14 cellular contexts compared by ENCODE assay signal in genomic region chr6:7448232-7448631, GRCh38. TPM values are rescaled to one million over a fixed set of nuclear protein-coding genes. Genes with fewer than 3 reads are reported as not detected.
DNase-seq lines count a peak whose midpoint lies in the region; FAIRE-seq and TF ChIP-seq lines count a peak whose summit lies in the region.
"Had no signal": no experiment of that assay in that cellular context is flagged by ENCODE, and none has a peak within 500 bp of the region (broad histone marks: within the 10 kb centered on the region; RNA-seq: fewer than 3 reads in every experiment).

No MANE protein-coding gene starts in this region.

- H3K36me3 ChIP-seq in astrocyte (ENCODE audit: insufficient read depth, low read length) (no peaks in the 10 kb centered on the region), esophagus squamous epithelium (no peaks in the 10 kb centered on the region), neuronal stem cell (replicated peaks in 1 of 2; ENCODE audit: control insufficient read depth in 2 of 2, insufficient read depth in 2 of 2, low read length in 2 of 2) (no peaks in the 10 kb centered on the region)

- H3K27ac Mint-ChIP-seq in astrocyte (ENCODE audit: unreplicated experiment) = no peak overlapping the region
- H3K27ac Mint-ChIP-seq: HFFc6 had no signal

- no peaks in the 10 kb centered on the region for H3K9me3 ChIP-seq in astrocyte (ENCODE audit: insufficient read depth, low read depth, low read length)
- no peaks in the 10 kb centered on the region for H3K9me3 ChIP-seq in esophagus squamous epithelium
- no peaks in the 10 kb centered on the region for H3K9me3 ChIP-seq in neuronal stem cell (replicated peaks in 1 of 2; ENCODE audit: control insufficient read depth in 2 of 2, insufficient read depth in 1 of 2, low read depth in 1 of 2, low read length in 2 of 2)

- WGBS in esophagus squamous epithelium, 2 donors = 82% methylated on average over 4 to 6 of the region's 6 CpGs
- no CpG with 5 or more reads among the region's 6 CpGs for WGBS in neuronal stem cell (ENCODE audit: extremely low coverage in 2 of 2, insufficient read length in 2 of 2, insufficient replicate concordance in 1 of 2), 2 donors

- H3K36me3 Mint-ChIP-seq in astrocyte (ENCODE audit: low read depth, unreplicated experiment) = no peaks in the 10 kb centered on the region
- H3K36me3 Mint-ChIP-seq: CD14-positive monocyte had no signal

- no peak overlapping the region for H4K91ac ChIP-seq in neuronal stem cell (ENCODE audit: low read depth, low read length, poor library complexity)

- H3K4me3 ChIP-seq in astrocyte (ENCODE audit: insufficient read depth, low read depth, low read length) (no peak overlapping the region), esophagus squamous epithelium (no peak overlapping the region), neuronal stem cell (ENCODE audit: low read length in 2 of 2) (peak overlapping the region in 1 of 2 donors; percentile 10), dorsolateral prefrontal cortex (no peak overlapping the region)

- H2AFZ ChIP-seq in astrocyte (ENCODE audit: low read depth, low read length) (no peak overlapping the region), neuronal stem cell (ENCODE audit: low read length) (no peak overlapping the region)

- no peak overlapping the region for H4K8ac ChIP-seq in neuronal stem cell (ENCODE audit: low read depth, low read length)

- TF ChIP-seq CTCF in astrocyte (IDR thresholded peaks at IDR 0.05; ENCODE audit: insufficient read depth, low read depth, low read length) = no peak
- TF ChIP-seq CTCF in esophagus squamous epithelium (IDR thresholded peaks at IDR 0.05) = no peak
- TF ChIP-seq CTCF in dorsolateral prefrontal cortex (IDR thresholded peaks at IDR 0.05 in 54 of 56, conservative IDR thresholded peaks at IDR 0.05 in 2 of 56; ENCODE audit: low read depth in 1 of 56, partially characterized antibody in 56 of 56) = no peak

- peaks cover 2% of the 10 kb centered on the region for H3K27me3 Mint-ChIP-seq in astrocyte (ENCODE audit: low read depth, unreplicated experiment)

- H3K23ac ChIP-seq in neuronal stem cell (ENCODE audit: low read depth, low read length, poor library complexity) = no peak overlapping the region

- peak overlapping the region; percentile 11 for H3K4me3 Mint-ChIP-seq in astrocyte (ENCODE audit: unreplicated experiment)
- H3K4me3 Mint-ChIP-seq: CD14-positive monocyte, HFFc6 had no signal

- H3K4me1 ChIP-seq in astrocyte (ENCODE audit: insufficient read depth, low read length) (peaks cover 13% of the 10 kb centered on the region), esophagus squamous epithelium (peaks cover 3 to 48% (median 10%) of the 10 kb centered on the region in 3 donors), neuronal stem cell (ENCODE audit: control insufficient read depth in 2 of 2, insufficient read depth in 1 of 2, low read depth in 1 of 2, low read length in 2 of 2) (peaks cover 3 to 13% of the 10 kb centered on the region in 2 donors)

- H3K4me2 ChIP-seq in astrocyte (ENCODE audit: low read length) (no peak overlapping the region), neuronal stem cell (ENCODE audit: insufficient read depth, low read length, poor library complexity, severe bottlenecking) (no peak overlapping the region)

- intact Hi-C loops in esophagus squamous epithelium (cut with DNase I) (no loop called here), dorsolateral prefrontal cortex (cut with DNase I) (no loop called here)

- no peak for DNase-seq in astrocyte (ENCODE audit: low read depth)
- no peak for DNase-seq in esophagus squamous epithelium (lab: John Stamatoyannopoulos, UW)
- DNase-seq in neuronal stem cell (ENCODE audit: low spot score) = no peak
- DNase-seq in effector CD4-positive, alpha-beta T cell = no peak
- DNase-seq in NCI-H2196 (lab: John Stamatoyannopoulos, UW; ENCODE audit: unreplicated experiment) = no peak
- no peak for DNase-seq in dorsolateral prefrontal cortex
- DNase-seq: Calu3, DMS 273 treated with DMSO at 0.1 percent for 48 hours, HCEC 1CT, HFFc6 had no signal

- H3K14ac ChIP-seq in neuronal stem cell (ENCODE audit: low read length) = no peak overlapping the region

- H3K9ac ChIP-seq in astrocyte (ENCODE audit: low read length) = no peak overlapping the region
- H3K9ac ChIP-seq in neuronal stem cell (ENCODE audit: low read depth, low read length, poor library complexity) = no peak overlapping the region

- no peaks in the 10 kb centered on the region for H3K79me1 ChIP-seq in neuronal stem cell (ENCODE audit: low read depth, low read length)

- H2BK15ac ChIP-seq in neuronal stem cell (ENCODE audit: low read length) = no peak overlapping the region

- H3K27ac ChIP-seq in astrocyte (ENCODE audit: low read depth, low read length) (no peak overlapping the region), esophagus squamous epithelium (peak overlapping the region in 3 of 4 donors; percentile 82 to 89 (median 83)), neuronal stem cell (replicated peaks; ENCODE audit: low read length) (no peak overlapping the region), dorsolateral prefrontal cortex (no peak overlapping the region)

- no peaks in the 10 kb centered on the region for H3K79me2 ChIP-seq in astrocyte (ENCODE audit: insufficient read depth, low read length)

- H3K9me3 Mint-ChIP-seq in astrocyte (ENCODE audit: unreplicated experiment) = no peaks in the 10 kb centered on the region
- H3K9me3 Mint-ChIP-seq: HFFc6 had no signal

- H4K20me1 ChIP-seq in astrocyte (ENCODE audit: insufficient read depth, low read length) = no peaks in the 10 kb centered on the region

- no peak overlapping the region for H2BK5ac ChIP-seq in neuronal stem cell (ENCODE audit: low read length)

- H2AK5ac ChIP-seq in neuronal stem cell (ENCODE audit: low read depth, low read length) = peak overlapping the region; percentile 76

- H3K4ac ChIP-seq in neuronal stem cell (ENCODE audit: low read length) = no peak overlapping the region

- peak overlapping the region; percentile 64 for H2BK12ac ChIP-seq in neuronal stem cell (ENCODE audit: low read length)

- H2BK120ac ChIP-seq in neuronal stem cell (ENCODE audit: low read depth, low read length) = no peak overlapping the region

- H3K4me1 Mint-ChIP-seq in astrocyte (ENCODE audit: low read depth, unreplicated experiment) = peaks cover 19% of the 10 kb centered on the region

- peak overlapping the region; percentile 50 for H3K18ac ChIP-seq in neuronal stem cell (ENCODE audit: low read length)

- FAIRE-seq in astrocyte (lab: Jason Lieb, UNC) = no peak
- FAIRE-seq: HTR-8/SVneo had no signal

- H3K27me3 ChIP-seq in astrocyte (ENCODE audit: insufficient read depth, low read length) = no peaks in the 10 kb centered on the region
- H3K27me3 ChIP-seq in esophagus squamous epithelium = peaks cover 0 to 3% (median 0%) of the 10 kb centered on the region in 4 donors
- peaks cover 0 to 31% (median 0%) of the 10 kb centered on the region in 3 experiments for H3K27me3 ChIP-seq in neuronal stem cell (ENCODE audit: control insufficient read depth in 3 of 3, insufficient read depth in 3 of 3, low read depth in 1 of 3, low read length in 3 of 3)
- peaks cover 0 to 14% (median 0%) of the 10 kb centered on the region in 45 donors for H3K27me3 ChIP-seq in dorsolateral prefrontal cortex

- no peak for TF ChIP-seq POLR2A in esophagus squamous epithelium (IDR thresholded peaks at IDR 0.05)

RNA-seq across cellular contexts. Expression of gene RIOK1, which starts 58.6 kb away (rescaled TPM):
- total RNA-seq in astrocyte = 16.7 and 18.3 TPM in 2 replicates
- total RNA-seq in esophagus squamous epithelium = 10 to 100 TPM in 3 of 4 donors, 1 to 10 TPM in 1; 9.3 to 28.2 (median 22.9) TPM
- polyA plus RNA-seq in neuronal stem cell (2013, experiment 1 of 2) = 27.3 TPM
- polyA plus RNA-seq in neuronal stem cell (2013, experiment 2 of 2) = 26.7 TPM
- 10 to 100 TPM in 87 of 120 experiments, 1 to 10 TPM in 33; 5.9 to 18.7 (median 11.8) TPM for total RNA-seq in dorsolateral prefrontal cortex

RNA-seq across cellular contexts. Expression of gene CAGE1, which starts 58.7 kb away (rescaled TPM):
- total RNA-seq in astrocyte (0.10 and 0.30 TPM in 2 replicates), esophagus squamous epithelium (under 1 TPM in 1 of 4 donors, not detected in 3; 0.09 TPM), dorsolateral prefrontal cortex (under 1 TPM in 21 of 120 experiments, not detected in 99; 0.14 to 0.63 (median 0.23) TPM)
- 0.01 TPM for polyA plus RNA-seq in neuronal stem cell (2013, experiment 1 of 2)
- polyA plus RNA-seq in neuronal stem cell (2013, experiment 2 of 2) = 0.01 TPM
- total RNA-seq: Calu3, H4 had no signal
- polyA plus RNA-seq: BJ, CD14-positive monocyte had no signal

Comparison
In these comparisons a context has a peak if more than half of its experiments do, and no peak if none do; other contexts are left out.
1. H3K27ac ChIP-seq: peak in esophagus squamous epithelium (3 of 4); none in astrocyte (single experiment), neuronal stem cell (single experiment) and dorsolateral prefrontal cortex (0 of 59).